Comparison of ENCODE assay signal across 8 cellular contexts in genomic region chr12:49705479-49706267, GRCh38. TPM values are rescaled to one million over a fixed set of nuclear protein-coding genes. Genes with fewer than 3 reads are reported as not detected.
DNase-seq lines count a peak whose midpoint lies in the region; TF ChIP-seq lines count a peak whose summit lies in the region.

No MANE protein-coding gene starts in this region.

- TF ChIP-seq CTCF in dorsolateral prefrontal cortex (IDR thresholded peaks at IDR 0.05 in 54 of 56, conservative IDR thresholded peaks at IDR 0.05 in 2 of 56; ENCODE audit: low read depth in 1 of 56, partially characterized antibody in 56 of 56): no peak

- H3K4me3 ChIP-seq in SK-N-MC (peak overlapping the region; percentile 93), dorsolateral prefrontal cortex (peak overlapping the region; percentile 56 to 92 (median 84)), mesodermal cell (ENCODE audit: extremely low read depth, insufficient read depth, low read length, poor library complexity, severe bottlenecking) (peak overlapping the region; percentile 79)

- 23 to 44% methylated on average over 12 of the region's 13 CpGs for WGBS in mesodermal cell (ENCODE audit: insufficient coverage in 2 of 2), 2 experiments

- no peaks in the 10 kb centered on the region for H3K27me3 ChIP-seq in dorsolateral prefrontal cortex

- H3K27ac ChIP-seq in SK-N-MC (no peak overlapping the region; the same call in 1 of the 2 replicates), dorsolateral prefrontal cortex (peak overlapping the region in 58 of 59 donors; percentile 53 to 98 (median 92)), mesodermal cell (ENCODE audit: low read depth, low read length, severe bottlenecking) (peak overlapping the region; percentile 83), temporal lobe (ENCODE audit: low read depth, low read length) (peak overlapping the region; percentile 81)

- H3K9me3 ChIP-seq in SK-N-MC (ENCODE audit: low read depth, low read length) (no peaks in the 10 kb centered on the region), mesodermal cell (ENCODE audit: control insufficient read depth, low read length) (no peaks in the 10 kb centered on the region)

- peak overlapping the region; percentile 60 for H3K9ac ChIP-seq in SK-N-MC (ENCODE audit: insufficient read length)

- intact Hi-C loops in dorsolateral prefrontal cortex (cut with DNase I): loop anchor here in 1 of 2 donors (2.0 kb wide), 1 partner anchor 35 kb away; the partner anchor contains the start of gene TMBIM6

- DNase-seq in activated effector memory CD4-positive, alpha-beta T cell treated with anti-CD3 and anti-CD28 coated beads, Interleukin-2, amount 50 U/mL, for 16 hours: peak; percentile 72
- DNase-seq in activated effector memory CD4-positive, alpha-beta T cell treated with Interleukin-2 at 50 U/mL for 16 hours: no peak
- no peak for DNase-seq in SK-N-MC (ENCODE audit: low read depth, low spot score)
- peak in 6 of 10 donors; percentile 4 to 55 (median 40) for DNase-seq in dorsolateral prefrontal cortex
- DNase-seq in cerebellar nuclear complex (lab: John Stamatoyannopoulos, UW): no peak
- no peak for DNase-seq in HuH-7 (ENCODE audit: low spot score)

- H3K36me3 ChIP-seq in SK-N-MC (ENCODE audit: insufficient read depth, low read length) (no peaks in the 10 kb centered on the region), mesodermal cell (ENCODE audit: control insufficient read depth, insufficient read depth, low read length) (peaks cover 16% of the 10 kb centered on the region)

- H3K4me1 ChIP-seq in mesodermal cell (ENCODE audit: control insufficient read depth, insufficient read depth, low read length, poor library complexity, severe bottlenecking): peaks cover 37% of the 10 kb centered on the region

RNA-seq across cellular contexts. Expression of gene FMNL3, which starts 1.5 kb away (rescaled TPM):
- total RNA-seq in dorsolateral prefrontal cortex (10 to 100 TPM; 13.7 to 48.0 (median 29.3) TPM), temporal lobe (8.1 TPM)
- polyA plus RNA-seq in mesodermal cell (2013, experiment 1 of 2): 45.1 TPM
- polyA plus RNA-seq in mesodermal cell (2013, experiment 2 of 2): 35.3 TPM

RNA-seq across cellular contexts. Expression of gene TMBIM6, which starts 35.7 kb away (rescaled TPM):
- 100 to 1,000 TPM; 290 to 477 (median 355) TPM for total RNA-seq in dorsolateral prefrontal cortex
- polyA plus RNA-seq in mesodermal cell (2013, experiment 1 of 2): 440 TPM
- polyA plus RNA-seq in mesodermal cell (2013, experiment 2 of 2): 427 TPM
- 180 TPM for total RNA-seq in temporal lobe

Comparison
In these comparisons a context has a peak if more than half of its experiments do, and no peak if none do; other contexts are left out.
1. DNase-seq: peak in activated effector memory CD4-positive, alpha-beta T cell treated with anti-CD3 and anti-CD28 coated beads, Interleukin-2, amount 50 U/mL, for 16 hours (single experiment) and dorsolateral prefrontal cortex (6 of 10); none in activated effector memory CD4-positive, alpha-beta T cell treated with Interleukin-2 at 50 U/mL for 16 hours (single experiment), SK-N-MC (single experiment), cerebellar nuclear complex (0 of 2) and HuH-7 (single experiment).
2. Peak in every context shown above with its lines, with median percentiles within 50 percentile points of each other: H3K4me3 ChIP-seq.